9 cellular contexts compared by ENCODE assay signal in the genomic region with DNA sequence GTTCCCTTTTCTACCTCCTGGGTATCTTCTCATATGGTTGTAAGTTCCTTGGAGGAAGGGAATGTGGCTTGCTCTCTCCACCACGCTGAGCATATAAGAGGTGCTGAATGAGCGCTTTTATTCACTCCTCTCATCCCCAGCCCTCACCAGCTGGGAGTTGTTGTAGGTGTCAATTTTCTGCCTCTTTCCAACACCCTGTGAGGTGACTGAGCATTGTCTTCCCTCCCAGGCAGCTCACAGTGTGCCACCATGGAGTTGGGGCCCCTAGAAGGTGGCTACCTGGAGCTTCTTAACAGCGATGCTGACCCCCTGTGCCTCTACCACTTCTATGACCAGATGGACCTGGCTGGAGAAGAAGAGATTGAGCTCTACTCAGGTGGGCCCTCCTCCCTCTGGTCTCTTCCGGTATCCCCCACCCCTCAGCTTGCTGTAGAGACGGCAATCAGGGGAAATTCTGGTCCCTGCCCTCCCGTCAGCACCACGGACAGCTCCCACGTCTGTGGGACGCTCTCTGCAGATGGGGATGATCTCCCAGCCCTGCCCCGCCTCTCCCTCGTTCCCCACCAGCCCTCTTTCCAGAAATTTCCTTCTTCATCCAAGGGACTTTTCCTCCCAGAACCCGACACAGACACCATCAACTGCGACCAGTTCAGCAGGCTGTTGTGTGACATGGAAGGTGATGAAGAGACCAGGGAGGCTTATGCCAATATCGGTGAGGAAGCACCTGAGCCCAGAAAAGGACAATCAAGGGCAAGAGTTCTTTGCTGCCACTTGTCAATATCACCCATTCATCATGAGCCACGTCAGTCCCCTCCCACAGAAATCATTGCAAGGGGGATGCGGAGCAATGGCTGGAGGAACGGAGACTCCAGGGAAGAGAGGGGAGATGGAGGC. TPM values are rescaled to one million over a fixed set of nuclear protein-coding genes. Genes with fewer than 3 reads are reported as not detected.
DNase-seq lines count a peak whose midpoint lies in the region; ATAC-seq and TF ChIP-seq lines count a peak whose summit lies in the region.
"Had no signal": no experiment of that assay in that cellular context is flagged by ENCODE, and none has a peak within 500 bp of the region (broad histone marks: within the 10 kb centered on the region; RNA-seq: fewer than 3 reads in every experiment).

No MANE protein-coding gene starts in this region.

- intact Hi-C loops in MCF 10A (cut with micrococcal nuclease) (no loop called here), breast epithelium (cut with DNase I; ENCODE audit: low total_unique reads) (no loop called here), left cardiac atrium (cut with DNase I) (no loop called here), transverse colon (cut with DNase I; ENCODE audit: low total_unique reads) (no loop called here)

- no peak for TF ChIP-seq POLR2A in breast epithelium (IDR thresholded peaks at IDR 0.05)
- no peak for TF ChIP-seq POLR2A in transverse colon (IDR thresholded peaks at IDR 0.05)

- TF ChIP-seq EP300 in transverse colon (IDR thresholded peaks at IDR 0.05; ENCODE audit: low read depth) = no peak

- no peaks in the 10 kb centered on the region for H3K9me3 ChIP-seq in breast epithelium
- no peaks in the 10 kb centered on the region for H3K9me3 ChIP-seq in transverse colon
- H3K9me3 ChIP-seq: pancreas had no signal

- no peaks in the 10 kb centered on the region for H3K27me3 ChIP-seq in breast epithelium
- H3K27me3 ChIP-seq in transverse colon = no peaks in the 10 kb centered on the region
- H3K27me3 ChIP-seq: pancreas had no signal

- H3K36me3 Mint-ChIP-seq in MCF 10A (ENCODE audit: insufficient read depth, unreplicated experiment) (no peaks in the 10 kb centered on the region), WTC11 (no peaks in the 10 kb centered on the region)

- in situ Hi-C loops in transverse colon (cut with MboI; ENCODE audit: low pct_ligation_motif_present in 1 of 4, low pct_unique_long_range_greater_than_20kb in 1 of 4, low sequenced_read_pairs in 3 of 4) = loop anchor here in 1 of 4 donors (25.0 kb wide), 1 partner anchor 633 kb away; no protein-coding TSS in a partner anchor

- H3K36me3 ChIP-seq in breast epithelium (no peaks in the 10 kb centered on the region), transverse colon (no peaks in the 10 kb centered on the region)
- H3K36me3 ChIP-seq: pancreas had no signal

- H3K9me3 Mint-ChIP-seq in MCF 10A (ENCODE audit: unreplicated experiment) (no peaks in the 10 kb centered on the region), WTC11 (no peaks in the 10 kb centered on the region)

- H3K4me1 ChIP-seq in breast epithelium = no peaks in the 10 kb centered on the region
- no peaks in the 10 kb centered on the region for H3K4me1 ChIP-seq in transverse colon
- H3K4me1 ChIP-seq: pancreas had no signal

- no peak overlapping the region for H3K27ac Mint-ChIP-seq in MCF 10A (ENCODE audit: low read depth, unreplicated experiment)
- H3K27ac Mint-ChIP-seq in WTC11 = no peak overlapping the region

- 48 to 58% methylated on average over 3 to 17 of the region's 17 CpGs for WGBS in transverse colon (ENCODE audit: low coverage in 1 of 2), 2 donors

- BruUV-seq in MCF 10A (replicated peaks; lab: Mats Ljungman, UMichigan) = no TSS peak

- POLR2A ChIA-PET in MCF 10A (lab: Yijun Ruan, JAX) (interaction anchor here (0.6 kb wide), 1 partner anchor 141 kb away, joined by 3 read pairs; no protein-coding TSS in a partner anchor), WTC11 (lab: Charles Lee) (no interaction called here)

- TF ChIP-seq CTCF in MCF 10A (IDR thresholded peaks at IDR 0.05; ENCODE audit: unreplicated experiment) (no peak), breast epithelium (IDR thresholded peaks at IDR 0.05) (no peak), WTC11 (IDR thresholded peaks at IDR 0.05) (no peak), transverse colon (IDR thresholded peaks at IDR 0.05) (no peak)

- CTCF ChIA-PET in MCF 10A (lab: Yijun Ruan, JAX) = interaction anchor here (0.6 kb wide), 1 partner anchor 1476 kb away, joined by 3 read pairs; no protein-coding TSS in a partner anchor
- CTCF ChIA-PET in WTC11 (lab: Charles Lee) = interaction anchor here (0.7 to 1.7 kb wide), 5 partner anchors 13 to 58 kb away, joined by 3 to 21 read pairs (median 5); a partner anchor contains a TSS

- H3K27me3 Mint-ChIP-seq in MCF 10A (ENCODE audit: insufficient read depth, unreplicated experiment) (peaks cover 65% of the 10 kb centered on the region), WTC11 (ENCODE audit: low read depth) (peaks cover 4% of the 10 kb centered on the region; the same call in 1 of the 2 replicates)

- no peak overlapping the region for H3K27ac ChIP-seq in breast epithelium
- no peak overlapping the region for H3K27ac ChIP-seq in transverse colon
- H3K27ac ChIP-seq: pancreas had no signal

- ATAC-seq in WTC11 = peak; percentile 92
- peak; percentile 45 to 52 for ATAC-seq in left cardiac atrium
- ATAC-seq in GM21447 (IDR thresholded peaks at IDR 0.05; ENCODE audit: unreplicated experiment) = no peak
- ATAC-seq in HG03196 (IDR thresholded peaks at IDR 0.05; ENCODE audit: unreplicated experiment) = no peak

- no peak overlapping the region for H3K4me3 Mint-ChIP-seq in MCF 10A (ENCODE audit: unreplicated experiment)
- no peak overlapping the region for H3K4me3 Mint-ChIP-seq in WTC11

- DNase-seq in MCF 10A (ENCODE audit: unreplicated experiment) = peak; percentile 60
- DNase-seq in breast epithelium (ENCODE audit: low spot score in 2 of 2) = no peak
- DNase-seq in WTC11 (ENCODE audit: low spot score) = peak; percentile 85
- peak; percentile 62 for DNase-seq in left cardiac atrium
- DNase-seq in transverse colon = peak; percentile 33
- DNase-seq in NCI-H526 (lab: John Stamatoyannopoulos, UW) = no peak
- DNase-seq: pancreas had no signal

- H3K4me3 ChIP-seq in breast epithelium (no peak overlapping the region), transverse colon (no peak overlapping the region)
- H3K4me3 ChIP-seq: pancreas had no signal

- H3K4me1 Mint-ChIP-seq in MCF 10A (ENCODE audit: insufficient read depth, unreplicated experiment) = no peaks in the 10 kb centered on the region
- H3K4me1 Mint-ChIP-seq in WTC11 = peaks cover 8% of the 10 kb centered on the region

TF ChIP-seq in WTC11, 78 proteins besides CTCF, POLR2A, EP300 and RAD21 (continues in another document):
- TF ChIP-seq, protein P1, sequence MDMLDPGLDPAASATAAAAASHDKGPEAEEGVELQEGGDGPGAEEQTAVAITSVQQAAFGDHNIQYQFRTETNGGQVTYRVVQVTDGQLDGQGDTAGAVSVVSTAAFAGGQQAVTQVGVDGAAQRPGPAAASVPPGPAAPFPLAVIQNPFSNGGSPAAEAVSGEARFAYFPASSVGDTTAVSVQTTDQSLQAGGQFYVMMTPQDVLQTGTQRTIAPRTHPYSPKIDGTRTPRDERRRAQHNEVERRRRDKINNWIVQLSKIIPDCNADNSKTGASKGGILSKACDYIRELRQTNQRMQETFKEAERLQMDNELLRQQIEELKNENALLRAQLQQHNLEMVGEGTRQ (CRISPR knock-in tag; IDR thresholded peaks at IDR 0.05) = 0 out of 2 replicates have a peak, but pooled peaks have one; percentile 27
- no peak for TF ChIP-seq CBFB (CRISPR knock-in tag; IDR thresholded peaks at IDR 0.05; ENCODE audit: low read depth)
- no peak for TF ChIP-seq ZNF396 (CRISPR knock-in tag; IDR thresholded peaks at IDR 0.05; ENCODE audit: borderline replicate concordance)
- TF ChIP-seq, protein P2, sequence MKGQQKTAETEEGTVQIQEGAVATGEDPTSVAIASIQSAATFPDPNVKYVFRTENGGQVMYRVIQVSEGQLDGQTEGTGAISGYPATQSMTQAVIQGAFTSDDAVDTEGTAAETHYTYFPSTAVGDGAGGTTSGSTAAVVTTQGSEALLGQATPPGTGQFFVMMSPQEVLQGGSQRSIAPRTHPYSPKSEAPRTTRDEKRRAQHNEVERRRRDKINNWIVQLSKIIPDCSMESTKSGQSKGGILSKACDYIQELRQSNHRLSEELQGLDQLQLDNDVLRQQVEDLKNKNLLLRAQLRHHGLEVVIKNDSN (CRISPR knock-in tag; IDR thresholded peaks at IDR 0.05) = peak; percentile 64; the same call in 1 of the 2 replicates

RNA-seq across cellular contexts. Expression of a gene that starts 18.3 kb away (rescaled TPM):
- total RNA-seq in MCF 10A (2022) = 0.12 TPM in 1 of 2 replicates, not detected in the other
- total RNA-seq in breast epithelium = 10 to 100 TPM in 2 of 3 donors, 1 to 10 TPM in 1; 5.6 to 14.6 (median 11.1) TPM
- 0.21 to 0.27 TPM (median 0.26 TPM) in 3 replicates for total RNA-seq in WTC11 (2021)
- 1 to 10 TPM; 6.6 to 9.9 TPM for total RNA-seq in left cardiac atrium
- total RNA-seq in transverse colon = 10 to 100 TPM in 2 of 4 donors, 1 to 10 TPM in 2; 1.2 to 26.9 (median 13.9) TPM

RNA-seq across cellular contexts. Expression of a gene that starts 47.0 kb away (rescaled TPM):
- total RNA-seq in MCF 10A (2022) (21.6 and 24.1 TPM in 2 replicates), breast epithelium (10 to 100 TPM; 50.3 to 88.5 (median 52.8) TPM), WTC11 (2021) (33.7 to 42.1 TPM (median 37.7 TPM) in 3 replicates), left cardiac atrium (10 to 100 TPM; 68.5 to 84.9 TPM), transverse colon (10 to 100 TPM; 36.2 to 76.4 (median 56.0) TPM)

RNA-seq across cellular contexts. Expression of a gene that starts 49.1 kb away (rescaled TPM):
- total RNA-seq in MCF 10A (2022) (29.1 and 32.4 TPM in 2 replicates), breast epithelium (10 to 100 TPM; 20.0 to 35.3 (median 33.1) TPM), WTC11 (2021) (14.4 to 16.0 TPM (median 15.4 TPM) in 3 replicates), left cardiac atrium (10 to 100 TPM; 25.5 to 30.2 TPM), transverse colon (100 to 1,000 TPM in 2 of 4 donors, 10 to 100 TPM in 2; 38.2 to 153 (median 92.7) TPM)

Comparison
In these comparisons a context has a peak if more than half of its experiments do, and no peak if none do; other contexts are left out.
1. DNase-seq: peak in MCF 10A (single experiment), WTC11 (single experiment), left cardiac atrium (single experiment) and transverse colon (single experiment); none in breast epithelium (0 of 2) and NCI-H526 (0 of 2).
2. ATAC-seq: peak in WTC11 (single experiment) and left cardiac atrium (2 of 2); none in GM21447 (single experiment) and HG03196 (single experiment).